In the genomic region with DNA sequence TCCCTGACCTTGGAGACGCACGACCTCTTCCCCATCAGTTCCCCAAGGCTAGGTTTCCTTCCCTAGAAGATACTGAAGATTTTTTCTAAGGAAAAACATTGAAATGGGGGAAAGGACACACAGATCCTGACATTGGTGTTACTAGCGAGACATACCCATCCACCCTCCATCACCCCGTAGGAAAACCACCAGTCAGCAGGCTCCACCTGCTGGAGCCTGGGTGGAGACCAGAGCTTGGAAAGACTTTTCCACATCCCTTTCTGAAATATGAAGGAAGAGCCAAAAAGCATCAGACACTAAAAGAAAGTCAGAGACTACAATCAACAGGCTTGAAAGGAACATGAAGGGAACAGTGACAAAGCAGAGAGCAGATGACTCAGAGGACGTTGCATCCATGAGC, we compare ENCODE assay signal across 25 cellular contexts.
DNase-seq lines count a peak whose midpoint lies in the region; ATAC-seq and TF ChIP-seq lines count a peak whose summit lies in the region.
"Had no signal": no experiment of that assay in that cellular context is flagged by ENCODE, and none has a peak within 500 bp of the region (broad histone marks: within the 10 kb centered on the region; RNA-seq: fewer than 3 reads in every experiment).

No MANE protein-coding gene starts in this region.

- POLR2A ChIA-PET in Panc1 (lab: Charles Lee), result no interaction called here

- H3K4me2 ChIP-seq in DND-41 (ENCODE audit: insufficient read depth, low read length), result no peak overlapping the region
- H3K4me2 ChIP-seq: smooth muscle cell had no signal

- H3K4me1 ChIP-seq in DND-41 (ENCODE audit: insufficient read depth, low read length), result peaks cover 11% of the 10 kb centered on the region
- no peaks in the 10 kb centered on the region for H3K4me1 ChIP-seq in Panc1 (ENCODE audit: control insufficient read depth, insufficient read depth, low read length)
- no peaks in the 10 kb centered on the region for H3K4me1 ChIP-seq in esophagus muscularis mucosa
- H3K4me1 ChIP-seq: ascending aorta, gastroesophageal sphincter, HAP-1, left lung, Peyer's patch, SJCRH30, uterus had no signal

- no peaks in the 10 kb centered on the region for H3K27me3 ChIP-seq in DND-41 (ENCODE audit: insufficient read depth, low read length, poor library complexity)
- no peaks in the 10 kb centered on the region for H3K27me3 ChIP-seq in Panc1 (ENCODE audit: control insufficient read depth, insufficient read depth, low read length)
- H3K27me3 ChIP-seq in esophagus muscularis mucosa, result peaks cover 0 to 28% (median 0%) of the 10 kb centered on the region in 4 donors
- H3K27me3 ChIP-seq: ascending aorta, left lung, Peyer's patch, SJCRH30, uterus had no signal

- H3K9me3 ChIP-seq in DND-41 (ENCODE audit: insufficient read depth, low read length, severe bottlenecking) (peaks cover 19% of the 10 kb centered on the region), Panc1 (ENCODE audit: control insufficient read depth, insufficient read depth, low read depth, low read length) (peaks cover 3% of the 10 kb centered on the region; the same call in 1 of the 2 replicates), esophagus muscularis mucosa (peaks cover 0 to 10% (median 8%) of the 10 kb centered on the region in 4 donors)
- H3K9me3 ChIP-seq: HAP-1, SJCRH30, uterus had no signal

- intact Hi-C loops in Panc1 (cut with micrococcal nuclease; ENCODE audit: unreplicated experiment) (no loop called here), esophagus muscularis mucosa (cut with DNase I) (no loop called here)

- H3K79me2 ChIP-seq in DND-41 (ENCODE audit: insufficient read depth, low read length), result no peaks in the 10 kb centered on the region

- H3K27ac ChIP-seq in DND-41 (ENCODE audit: low read length) (no peak overlapping the region), Panc1 (ENCODE audit: low read length) (no peak overlapping the region), esophagus muscularis mucosa (replicated peaks in 1 of 4) (no peak overlapping the region)
- H3K27ac ChIP-seq: ascending aorta, gastroesophageal sphincter, left lung, Peyer's patch, SJCRH30, uterus had no signal

- H4K20me1 ChIP-seq in DND-41 (ENCODE audit: insufficient read depth, low read length), result no peaks in the 10 kb centered on the region

- no peak for TF ChIP-seq POLR2A in esophagus muscularis mucosa (IDR thresholded peaks at IDR 0.05; ENCODE audit: low read depth)

- in situ Hi-C loops in G401 (cut with HindIII; ENCODE audit: low sequenced_read_pairs) (no loop called here), Panc1 (cut with HindIII; ENCODE audit: low pct_unique_long_range_greater_than_20kb, low sequenced_read_pairs) (no loop called here)

- BruUV-seq in Panc1 (replicated peaks; lab: Mats Ljungman, UMichigan), result no TSS peak

- H3K4me3 ChIP-seq in DND-41 (ENCODE audit: low read depth in 1 of 2, low read length in 2 of 2) (no peak overlapping the region), Panc1 (ENCODE audit: low read depth in 2 of 2, low read length in 2 of 2) (no peak overlapping the region), esophagus muscularis mucosa (no peak overlapping the region)
- H3K4me3 ChIP-seq: ascending aorta, gastroesophageal sphincter, HAP-1, left lung, mucosa of descending colon, Peyer's patch, SJCRH30, smooth muscle cell, uterus had no signal

- CTCF ChIA-PET in Panc1 (lab: Charles Lee), result no interaction called here

- TF ChIP-seq EP300 in esophagus muscularis mucosa (IDR thresholded peaks at IDR 0.05), result no peak

- DNase-seq in DND-41 (no peak), G401 (ENCODE audit: low spot score) (peak; percentile 2), Panc1 (ENCODE audit: low read depth, low spot score) (no peak), esophagus muscularis mucosa (ENCODE audit: extremely low spot score) (peak; percentile 70)
- DNase-seq in activated T-cell treated with anti-CD3 and anti-CD28 coated beads, Interleukin-2, amount 50 U/mL, for 1 hour, result no peak
- no peak for DNase-seq in activated CD4-positive, CD25-positive, alpha-beta regulatory T cell (lab: John Stamatoyannopoulos, UW)
- DNase-seq: activated CD8-positive, alpha-beta T cell treated with anti-CD3 and anti-CD28 coated beads for 36 hours; central memory CD4-positive, alpha-beta T cell; hypothalamus; left lung; mucosa of descending colon; NCI-H2029 treated with DMSO at 0.1 percent for 48 hours; NCI-H446 treated with DMSO at 0.1 percent for 48 hours; Peyer's patch; SJCRH30; stimulated activated CD4-positive, alpha-beta T cell treated with anti-CD3 and anti-CD28 coated beads, Interleukin-1b, Interleukin-23, amount 100 ng/mL, for 48 hours; stimulated activated CD8-positive, alpha-beta memory T cell treated with anti-CD3 and anti-CD28 coated beads, Interleukin-4, amount 100 ng/mL, for 48 hours; stimulated activated naive CD8-positive, alpha-beta T cell treated with anti-CD3 and anti-CD28 coated beads, Interleukin-15, amount 100 ng/mL, for 72 hours; uterus had no signal

- ATAC-seq in DND-41 (ENCODE audit: insufficient read depth, low read depth) (no peak), Panc1 (no peak), HG03135 (IDR thresholded peaks at IDR 0.05; ENCODE audit: unreplicated experiment) (no peak)
- ATAC-seq: activated CD8-positive, alpha-beta T cell treated with anti-CD3 and anti-CD28 coated beads for 36 hours; gastroesophageal sphincter; left lung; mucosa of descending colon; natural killer cell treated with Interleukin-12 subunit alpha and Interleukin-12 subunit beta and Interleukin-15 and Interleukin-18, amount 100 ng/mL, for 72 hours; stimulated activated naive CD8-positive, alpha-beta T cell treated with anti-CD3 and anti-CD28 coated beads, Interleukin-15, amount 100 ng/mL, for 72 hours had no signal

- no peak overlapping the region for H3K9ac ChIP-seq in DND-41 (ENCODE audit: low read depth, low read length)

- H2AFZ ChIP-seq in DND-41 (ENCODE audit: low read depth, low read length), result no peak overlapping the region

- peak; percentile 22 for TF ChIP-seq CTCF in DND-41 (IDR thresholded peaks at IDR 0.05; ENCODE audit: borderline replicate concordance, extremely low read depth, low read length, poor library complexity, severe bottlenecking)
- TF ChIP-seq CTCF in Panc1 (IDR thresholded peaks at IDR 0.05), result 0 out of 2 replicates have a peak, but pooled peaks have one; percentile 19
- no peak for TF ChIP-seq CTCF in esophagus muscularis mucosa (IDR thresholded peaks at IDR 0.05)

- no peaks in the 10 kb centered on the region for H3K36me3 ChIP-seq in DND-41 (ENCODE audit: insufficient read depth, low read length)
- H3K36me3 ChIP-seq in Panc1 (ENCODE audit: control insufficient read depth, insufficient read depth, low read length), result no peaks in the 10 kb centered on the region
- H3K36me3 ChIP-seq in esophagus muscularis mucosa, result no peaks in the 10 kb centered on the region
- H3K36me3 ChIP-seq: ascending aorta, gastroesophageal sphincter, HAP-1, left lung, Peyer's patch, SJCRH30, uterus had no signal

- WGBS in esophagus muscularis mucosa, result 82% methylated on average over 5 of the region's 5 CpGs

Comparison
In these comparisons a context has a peak if more than half of its experiments do, and no peak if none do; other contexts are left out.
1. DNase-seq: peak in G401 (single experiment) and esophagus muscularis mucosa (single experiment); none in DND-41 (single experiment), Panc1 (single experiment), activated T-cell treated with anti-CD3 and anti-CD28 coated beads, Interleukin-2, amount 50 U/mL, for 1 hour (single experiment) and activated CD4-positive, CD25-positive, alpha-beta regulatory T cell (0 of 4).
2. CTCF ChIP-seq: peak in DND-41 (single experiment) and Panc1 (single experiment); none in esophagus muscularis mucosa (0 of 3).